Comparison of ENCODE assay signal across 21 cellular contexts in genomic region chr1:58999676-59000075, GRCh38.
DNase-seq lines count a peak whose midpoint lies in the region; ATAC-seq and TF ChIP-seq lines count a peak whose summit lies in the region.
"Had no signal": no experiment of that assay in that cellular context is flagged by ENCODE, and none has a peak within 500 bp of the region (broad histone marks: within the 10 kb centered on the region; RNA-seq: fewer than 3 reads in every experiment).

No MANE protein-coding gene starts in this region.

- H4K91ac ChIP-seq in neuronal stem cell (ENCODE audit: low read depth, low read length, poor library complexity): no peak overlapping the region

- peaks cover 21% of the 10 kb centered on the region for H3K4me1 Mint-ChIP-seq in activated B cell treated with CpG ODN at 0.5 μM for 24 hours

- H3K4me2 ChIP-seq in neuronal stem cell (ENCODE audit: insufficient read depth, low read length, poor library complexity, severe bottlenecking): no peak overlapping the region
- H3K4me2 ChIP-seq: KMS-11 had no signal

- peak overlapping the region; percentile 89 for H3K18ac ChIP-seq in neuronal stem cell (ENCODE audit: low read length)

- no peak overlapping the region for H3K9ac ChIP-seq in neuronal stem cell (ENCODE audit: low read depth, low read length, poor library complexity)
- H3K9ac ChIP-seq: KMS-11 had no signal

- H3K9me3 Mint-ChIP-seq in activated B cell treated with CpG ODN at 0.5 μM for 24 hours: no peaks in the 10 kb centered on the region
- H3K9me3 Mint-ChIP-seq: HFFc6 had no signal

- no peaks in the 10 kb centered on the region for H3K36me3 ChIP-seq in neuronal stem cell (replicated peaks in 1 of 2; ENCODE audit: control insufficient read depth in 2 of 2, insufficient read depth in 2 of 2, low read length in 2 of 2)
- H3K36me3 ChIP-seq: MG63, Peyer's patch had no signal

- H3K14ac ChIP-seq in neuronal stem cell (ENCODE audit: low read length): peak overlapping the region; percentile 38

- no peak overlapping the region for H3K27ac ChIP-seq in neuronal stem cell (replicated peaks; ENCODE audit: low read length)
- H3K27ac ChIP-seq: KMS-11, Peyer's patch had no signal

- no peak overlapping the region for H2AFZ ChIP-seq in neuronal stem cell (ENCODE audit: low read length)

- DNase-seq in CMK (ENCODE audit: low read depth) (peak; percentile 49), MV-4-11 (lab: John Stamatoyannopoulos, UW) (peak; percentile 59), activated B cell treated with CpG ODN at 0.5 μM for 24 hours (no peak), neuronal stem cell (ENCODE audit: low spot score) (no peak), NCI-H345 (lab: John Stamatoyannopoulos, UW) (no peak), EL (no peak)
- DNase-seq: AML-193; CD4-positive, alpha-beta memory T cell; DND-41; GOT3; HFFc6; MG63; NCI-H1105 treated with DMSO at 0.1 percent for 48 hours; NCI-H187; NCI-H2171; NCI-H510A; NCI-H82; Peyer's patch; SHP77 had no signal

- H3K27me3 Mint-ChIP-seq in activated B cell treated with CpG ODN at 0.5 μM for 24 hours: no peaks in the 10 kb centered on the region
- H3K27me3 Mint-ChIP-seq: CD4-positive, alpha-beta memory T cell had no signal

- H3K9me3 ChIP-seq in neuronal stem cell (replicated peaks in 1 of 2; ENCODE audit: control insufficient read depth in 2 of 2, insufficient read depth in 1 of 2, low read depth in 1 of 2, low read length in 2 of 2): no peaks in the 10 kb centered on the region
- H3K9me3 ChIP-seq: MG63, Peyer's patch had no signal

- peak overlapping the region; percentile 65 for H3K23ac ChIP-seq in neuronal stem cell (ENCODE audit: low read depth, low read length, poor library complexity)

- H4K8ac ChIP-seq in neuronal stem cell (ENCODE audit: low read depth, low read length): peak overlapping the region; percentile 17

- CTCF ChIA-PET in activated B cell treated with CpG ODN at 0.5 μM for 24 hours (lab: Charles Lee): no interaction called here

- POLR2A ChIA-PET in activated B cell treated with CpG ODN at 0.5 μM for 24 hours (lab: Charles Lee): interaction anchor here (1.5 kb wide), 1 partner anchor 31 kb away, joined by 4 read pairs; no protein-coding TSS in a partner anchor

- no peak overlapping the region for H2BK5ac ChIP-seq in neuronal stem cell (ENCODE audit: low read length)

- WGBS in neuronal stem cell (ENCODE audit: extremely low coverage in 2 of 2, insufficient read length in 2 of 2, insufficient replicate concordance in 1 of 2), 2 donors: no CpG with 5 or more reads among the region's 8 CpGs

- H3K4me1 ChIP-seq in neuronal stem cell (ENCODE audit: control insufficient read depth in 2 of 2, insufficient read depth in 1 of 2, low read depth in 1 of 2, low read length in 2 of 2): peaks cover 6 to 10% of the 10 kb centered on the region in 2 donors
- H3K4me1 ChIP-seq: Peyer's patch had no signal

- no peak overlapping the region for H3K4me3 Mint-ChIP-seq in activated B cell treated with CpG ODN at 0.5 μM for 24 hours
- H3K4me3 Mint-ChIP-seq: CD4-positive, alpha-beta memory T cell; HFFc6 had no signal

- H3K4ac ChIP-seq in neuronal stem cell (ENCODE audit: low read length): peak overlapping the region; percentile 23

- intact Hi-C loops in activated B cell treated with CpG ODN at 0.5 μM for 24 hours (cut with micrococcal nuclease): no loop called here

- H2BK12ac ChIP-seq in neuronal stem cell (ENCODE audit: low read length): no peak overlapping the region

- peak overlapping the region; percentile 59 for H3K27ac Mint-ChIP-seq in activated B cell treated with CpG ODN at 0.5 μM for 24 hours
- H3K27ac Mint-ChIP-seq: CD4-positive, alpha-beta memory T cell; HFFc6 had no signal

- no peak overlapping the region for H2BK120ac ChIP-seq in neuronal stem cell (ENCODE audit: low read depth, low read length)

- no peaks in the 10 kb centered on the region for H3K79me1 ChIP-seq in neuronal stem cell (ENCODE audit: low read depth, low read length)

- H2BK15ac ChIP-seq in neuronal stem cell (ENCODE audit: low read length): peak overlapping the region; percentile 75

- no peaks in the 10 kb centered on the region for H3K36me3 Mint-ChIP-seq in activated B cell treated with CpG ODN at 0.5 μM for 24 hours (ENCODE audit: low read depth)
- H3K36me3 Mint-ChIP-seq: CD4-positive, alpha-beta memory T cell had no signal

- no peak for ATAC-seq in activated B cell treated with CpG ODN at 0.5 μM for 24 hours (ENCODE audit: low read depth)
- no peak for ATAC-seq in GM19351 (IDR thresholded peaks at IDR 0.05; ENCODE audit: unreplicated experiment)

- no peaks in the 10 kb centered on the region for H3K27me3 ChIP-seq in neuronal stem cell (ENCODE audit: control insufficient read depth in 3 of 3, insufficient read depth in 3 of 3, low read depth in 1 of 3, low read length in 3 of 3)
- H3K27me3 ChIP-seq: MG63, Peyer's patch had no signal

- TF ChIP-seq CTCF in activated B cell treated with CpG ODN at 0.5 μM for 24 hours (IDR thresholded peaks at IDR 0.05): no peak

- H2AK5ac ChIP-seq in neuronal stem cell (ENCODE audit: low read depth, low read length): no peak overlapping the region

- H3K4me3 ChIP-seq in neuronal stem cell (ENCODE audit: low read length in 2 of 2): no peak overlapping the region
- H3K4me3 ChIP-seq: MG63, Peyer's patch had no signal

Comparison
In these comparisons a context has a peak if more than half of its experiments do, and no peak if none do; other contexts are left out.
1. DNase-seq: peak in CMK (single experiment) and MV-4-11 (single experiment); none in activated B cell treated with CpG ODN at 0.5 μM for 24 hours (single experiment), neuronal stem cell (single experiment), NCI-H345 (single experiment) and EL (single experiment).